8 cellular contexts compared by ENCODE assay signal in the genomic region with DNA sequence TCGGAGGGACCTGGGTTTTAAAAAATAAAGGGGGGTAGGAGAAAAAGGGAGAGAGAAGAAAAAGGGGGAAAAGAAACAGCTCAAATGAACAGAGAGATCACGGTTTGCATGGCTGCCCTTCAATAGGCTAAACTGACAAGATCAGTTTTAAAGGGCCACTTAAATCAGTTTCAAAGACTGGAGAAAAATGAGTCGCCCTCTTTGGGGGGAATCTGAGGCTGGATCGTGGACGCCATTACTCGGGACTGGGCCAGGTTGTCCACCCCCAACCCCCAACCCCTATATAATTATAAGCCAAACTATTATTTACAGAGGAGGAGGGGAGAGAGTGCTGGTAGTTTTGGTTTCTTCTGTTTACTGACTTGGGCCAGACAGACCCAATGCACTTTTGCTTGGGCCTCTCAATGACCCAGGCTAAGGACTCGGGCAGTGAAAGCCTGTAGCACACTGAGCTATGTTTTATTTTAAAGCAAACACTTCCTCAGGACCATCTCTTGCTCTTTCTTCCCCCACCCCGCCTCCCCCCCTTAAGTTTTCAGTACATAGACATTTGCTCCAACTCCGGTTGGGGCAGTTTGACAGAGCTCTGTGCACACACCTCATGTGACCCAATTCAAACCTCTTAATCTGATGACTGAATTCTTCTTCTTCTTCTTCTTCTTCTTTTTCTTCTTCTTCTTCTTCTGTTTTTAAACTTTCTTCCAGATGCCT. TPM values are rescaled to one million over a fixed set of nuclear protein-coding genes. Genes with fewer than 3 reads are reported as not detected.
DNase-seq lines count a peak whose midpoint lies in the region; ATAC-seq and TF ChIP-seq lines count a peak whose summit lies in the region.

No MANE protein-coding gene starts in this region.

- H3K27ac Mint-ChIP-seq in osteocyte (ENCODE audit: unreplicated experiment), result peak overlapping the region; percentile 96

- H3K36me3 Mint-ChIP-seq in osteocyte (ENCODE audit: unreplicated experiment), result peaks cover 90% of the 10 kb centered on the region

- ATAC-seq in HG02678 (IDR thresholded peaks at IDR 0.05; ENCODE audit: unreplicated experiment) (no peak), HG02884 (IDR thresholded peaks at IDR 0.05; ENCODE audit: unreplicated experiment) (no peak)

- 4% methylated on average over 9 of the region's 9 CpGs for WGBS in esophagus muscularis mucosa

- peak overlapping the region; percentile 99 for H3K4me3 Mint-ChIP-seq in osteocyte (ENCODE audit: unreplicated experiment)

- peaks cover 6% of the 10 kb centered on the region for H3K4me1 Mint-ChIP-seq in osteocyte (ENCODE audit: unreplicated experiment)

- intact Hi-C loops in esophagus muscularis mucosa (cut with DNase I), result no loop called here

- H3K27ac ChIP-seq in esophagus muscularis mucosa (replicated peaks in 1 of 4), result peak overlapping the region; percentile 94 to 97 (median 94)

- no peaks in the 10 kb centered on the region for H3K9me3 Mint-ChIP-seq in osteocyte (ENCODE audit: unreplicated experiment)

- H3K36me3 ChIP-seq in BE2C (peaks cover 39% of the 10 kb centered on the region), esophagus muscularis mucosa (peaks cover 13 to 28% (median 21%) of the 10 kb centered on the region in 4 donors)

- H3K27me3 ChIP-seq in BE2C (no peaks in the 10 kb centered on the region), esophagus muscularis mucosa (no peaks in the 10 kb centered on the region)

- TF ChIP-seq CTCF in BE2C (IDR thresholded peaks at IDR 0.05; ENCODE audit: low read depth, low read length) (no peak), esophagus muscularis mucosa (IDR thresholded peaks at IDR 0.05) (no peak), osteocyte (IDR thresholded peaks at IDR 0.05) (no peak)

- H3K4me3 ChIP-seq in BE2C (ENCODE audit: low read depth, low read length) (peak overlapping the region; percentile 74), esophagus muscularis mucosa (peak overlapping the region; percentile 77 to 84 (median 80))

- H3K9me3 ChIP-seq in BE2C (no peaks in the 10 kb centered on the region), esophagus muscularis mucosa (no peaks in the 10 kb centered on the region)

- no peak for TF ChIP-seq POLR2A in esophagus muscularis mucosa (IDR thresholded peaks at IDR 0.05; ENCODE audit: low read depth)

- TF ChIP-seq EP300 in esophagus muscularis mucosa (IDR thresholded peaks at IDR 0.05), result no peak

- DNase-seq in BE2C (no peak), NCI-H69 (lab: John Stamatoyannopoulos, UW) (peak; percentile 6), esophagus muscularis mucosa (ENCODE audit: extremely low spot score) (peak; percentile 24), osteocyte (ENCODE audit: extremely low spot score, unreplicated experiment) (no peak), kidney glomerular epithelial cell (lab: John Stamatoyannopoulos, UW) (no peak), T-helper 9 cell (no peak)

- no peaks in the 10 kb centered on the region for H3K27me3 Mint-ChIP-seq in osteocyte (ENCODE audit: unreplicated experiment)

- H3K4me1 ChIP-seq in BE2C (peaks cover 4% of the 10 kb centered on the region), esophagus muscularis mucosa (peaks cover 0 to 15% (median 8%) of the 10 kb centered on the region in 4 donors)

RNA-seq across cellular contexts. Expression of gene NR2F2, which starts 6.3 kb away (rescaled TPM):
- 82.4 TPM for polyA plus RNA-seq in BE2C (2012; ENCODE audit: insufficient read depth, insufficient read length, low read depth)
- total RNA-seq in esophagus muscularis mucosa (100 to 1,000 TPM in 2 of 4 donors, 10 to 100 TPM in 2; 42.7 to 131 (median 83.6) TPM), osteocyte (286 and 292 TPM in 2 replicates)

Comparison
In these comparisons a context has a peak if more than half of its experiments do, and no peak if none do; other contexts are left out.
1. DNase-seq: peak in NCI-H69 (single experiment) and esophagus muscularis mucosa (single experiment); none in BE2C (single experiment), osteocyte (single experiment), kidney glomerular epithelial cell (single experiment) and T-helper 9 cell (single experiment).